In the genomic region with DNA sequence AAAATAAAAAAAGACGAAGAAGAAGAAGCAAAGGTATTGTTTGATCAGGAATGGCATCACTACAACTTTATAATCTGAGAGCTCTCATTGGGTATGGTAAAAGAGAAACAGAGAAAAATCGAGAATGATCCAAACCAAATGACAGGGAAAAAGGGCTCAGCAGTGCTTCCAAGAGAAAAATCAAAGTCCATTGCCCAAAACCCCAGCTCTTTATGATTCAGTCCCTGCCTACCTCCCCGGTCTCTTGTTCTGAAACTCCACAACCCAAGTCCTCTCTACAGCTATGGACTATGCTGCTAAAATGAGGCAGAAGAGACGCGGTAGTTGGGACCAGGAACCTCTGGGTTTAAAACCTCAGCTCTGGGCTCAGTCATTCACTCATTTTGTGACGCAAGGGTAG, we compare ENCODE assay signal across 35 cellular contexts.
"Had no signal": no experiment of that assay in that cellular context is flagged by ENCODE, and none has a peak within 500 bp of the region (broad histone marks: within the 10 kb centered on the region; RNA-seq: fewer than 3 reads in every experiment).

No MANE protein-coding gene starts in this region.

- H3K36me3 ChIP-seq: MG63 had no signal

- H3K4me3 ChIP-seq: MG63 had no signal

- H3K9me3 ChIP-seq: MG63 had no signal

- DNase-seq: Karpas-422, Kasumi-1, MG63, MM.1S, MV-4-11, NCI-H1048, NCI-H1092, NCI-H1092 treated with DMSO at 0.1 percent for 48 hours, NCI-H1105, NCI-H1105 treated with DMSO at 0.1 percent for 48 hours, NCI-H1417, NCI-H1417 treated with DMSO at 0.1 percent for 48 hours, NCI-H1436, NCI-H1436 treated with DMSO at 0.1 percent for 48 hours, NCI-H146, NCI-H1694, NCI-H1694 treated with DMSO at 0.1 percent for 48 hours, NCI-H187, NCI-H187 treated with DMSO at 0.1 percent for 48 hours, NCI-H1930, NCI-H2029, NCI-H2029 treated with DMSO at 0.1 percent for 48 hours, NCI-H2081, NCI-H2081 treated with DMSO at 0.1 percent for 48 hours, NCI-H2107, NCI-H2171, NCI-H2171 treated with DMSO at 0.1 percent for 48 hours, NCI-H2227 treated with DMSO at 0.1 percent for 48 hours, NCI-H226, NCI-H345, NCI-H446, NCI-H446 treated with DMSO at 0.1 percent for 48 hours, NCI-H510A, NCI-H510A treated with DMSO at 0.1 percent for 48 hours, NCI-H524 had no signal

- H3K27me3 ChIP-seq: MG63 had no signal
